Comparison of ENCODE assay signal across 10 cellular contexts in genomic region chr17:1752425-1752941, GRCh38. TPM values are rescaled to one million over a fixed set of nuclear protein-coding genes. Genes with fewer than 3 reads are reported as not detected.
DNase-seq lines count a peak whose midpoint lies in the region; ATAC-seq, FAIRE-seq and TF ChIP-seq lines count a peak whose summit lies in the region.
"Had no signal": no experiment of that assay in that cellular context is flagged by ENCODE, and none has a peak within 500 bp of the region (broad histone marks: within the 10 kb centered on the region; RNA-seq: fewer than 3 reads in every experiment).

No MANE protein-coding gene starts in this region.

- intact Hi-C loops in GM12878 (cut with micrococcal nuclease; ENCODE audit: unreplicated experiment) = no loop called here
- intact Hi-C loops in lower lobe of right lung (cut with DNase I) = no loop called here

- H3K4me1 ChIP-seq in HUES64 (ENCODE audit: insufficient read depth, low read length) (peaks cover 6% of the 10 kb centered on the region; the same call in 1 of the 2 replicates), GM12878 (ENCODE audit: control insufficient read depth, insufficient read depth, low read length) (no peaks in the 10 kb centered on the region), lower lobe of right lung (peaks cover 47% of the 10 kb centered on the region)

- TF ChIP-seq EP300 in GM12878 (IDR thresholded peaks at IDR 0.05; ENCODE audit: borderline replicate concordance in 1 of 2, control insufficient read depth in 1 of 2, low read depth in 2 of 2, low read length in 2 of 2) = no peak

- H3K9me3 Mint-ChIP-seq in naive thymus-derived CD8-positive, alpha-beta T cell = no peaks in the 10 kb centered on the region

- H3K36me3 ChIP-seq in HUES64 (ENCODE audit: insufficient read depth, low read length) (no peaks in the 10 kb centered on the region), GM12878 (ENCODE audit: control insufficient read depth in 2 of 2, insufficient read depth in 2 of 2, low read length in 1 of 2) (no peaks in the 10 kb centered on the region), lower lobe of right lung (no peaks in the 10 kb centered on the region)

- POLR2A ChIA-PET in GM12878 (lab: Charles Lee) = interaction anchor here (0.5 to 1.3 kb wide), 3 partner anchors 16 to 87 kb away, joined by 4 to 10 read pairs (median 4); no protein-coding TSS in a partner anchor
- POLR2A ChIA-PET in naive thymus-derived CD8-positive, alpha-beta T cell (lab: Charles Lee) = interaction anchor here (0.6 kb wide), 1 partner anchor 18 kb away, joined by 3 read pairs; no protein-coding TSS in a partner anchor

- H3K9me3 ChIP-seq in HUES64 (ENCODE audit: insufficient read depth, low read depth, low read length) (no peaks in the 10 kb centered on the region), GM12878 (replicated peaks; ENCODE audit: control insufficient read depth, insufficient read depth, low read length) (no peaks in the 10 kb centered on the region), lower lobe of right lung (no peaks in the 10 kb centered on the region)

- SMC1A ChIA-PET in GM12878 (lab: Charles Lee; ENCODE audit: uncharacterized antibody, unreplicated experiment) = interaction anchor here (1.3 to 1.9 kb wide), 4 partner anchors 10 to 36 kb away, joined by 3 to 11 read pairs (median 4); partner anchors contain the start of gene SERPINF1

- H3K27ac Mint-ChIP-seq in naive thymus-derived CD8-positive, alpha-beta T cell = peak overlapping the region in 5 of 10 donors; percentile 14 to 65 (median 56)

- CTCF ChIA-PET in GM12878 (lab: Yijun Ruan, JAX) = interaction anchor here (0.9 to 1.8 kb wide), 9 partner anchors 9 to 665 kb away, joined by 3 to 7 read pairs (median 3); partner anchors contain the start of gene SERPINF1

- no peak overlapping the region for H2AFZ ChIP-seq in GM12878 (ENCODE audit: control insufficient read depth, low read depth, low read length)

- peaks cover 2 to 17% (median 7%) of the 10 kb centered on the region in 4 donors for H3K4me1 Mint-ChIP-seq in naive thymus-derived CD8-positive, alpha-beta T cell

- H3K27me3 ChIP-seq in HUES64 (ENCODE audit: insufficient read depth, low read length) (no peaks in the 10 kb centered on the region), GM12878 (replicated peaks in 1 of 2; ENCODE audit: control insufficient read depth in 2 of 2, insufficient read depth in 2 of 2, low read length in 1 of 2) (no peaks in the 10 kb centered on the region), lower lobe of right lung (ENCODE audit: low read depth) (no peaks in the 10 kb centered on the region)

- H3K4me3 ChIP-seq in HUES64 (ENCODE audit: low read length) = no peak overlapping the region
- no peak overlapping the region for H3K4me3 ChIP-seq in GM12878
- peak overlapping the region; percentile 44 for H3K4me3 ChIP-seq in lower lobe of right lung

- H3K27ac ChIP-seq in HUES64 (ENCODE audit: low read depth, low read length) = no peak overlapping the region
- no peak overlapping the region for H3K27ac ChIP-seq in GM12878 (ENCODE audit: control insufficient read depth, insufficient read depth)
- peak overlapping the region; percentile 85 for H3K27ac ChIP-seq in lower lobe of right lung

- TF ChIP-seq POLR2A in GM12878 (IDR thresholded peaks at IDR 0.05; ENCODE audit: low read depth, low read length) = no peak

- DNase-seq in ACHN = peak; percentile 35
- DNase-seq in GM12878 (ENCODE audit: low read depth, low spot score) = no peak
- DNase-seq in lower lobe of right lung = peak; percentile 84
- no peak for DNase-seq in naive thymus-derived CD8-positive, alpha-beta T cell
- no peak for DNase-seq in stimulated activated CD8-positive, alpha-beta memory T cell treated with anti-CD3 and anti-CD28 coated beads, Interleukin-4, amount 100 ng/mL, for 48 hours
- DNase-seq: COR-L47, MM.1S had no signal

- FAIRE-seq in GM12878 (lab: Jason Lieb, UNC) = no peak

- no peak for TF ChIP-seq RAD21 in GM12878 (IDR thresholded peaks at IDR 0.05; ENCODE audit: insufficient read depth, low read depth, low read length)

- 0 out of 2 replicates have a peak overlapping the region, but pooled peaks have one; percentile 12 for H3K9ac ChIP-seq in HUES64 (ENCODE audit: low read depth, low read length)
- no peak overlapping the region for H3K9ac ChIP-seq in GM12878 (ENCODE audit: control insufficient read depth, insufficient read depth, low read length)

- H3K79me2 ChIP-seq in GM12878 (ENCODE audit: control insufficient read depth, insufficient read depth, low read length) = no peaks in the 10 kb centered on the region

- BruUV-seq in GM12878 (replicated peaks; lab: Mats Ljungman, UMichigan) = no TSS peak

- 0 out of 6 replicates have a peak, but pooled peaks of 1 of the 3 experiments have one; percentile 11 for TF ChIP-seq CTCF in GM12878 (IDR thresholded peaks at IDR 0.05 in 2 of 3, conservative IDR thresholded peaks at IDR 0.05 in 1 of 3; ENCODE audit: control insufficient read depth in 2 of 3, extremely low read depth in 1 of 3, insufficient read depth in 1 of 3, low read depth in 3 of 3, low read length in 3 of 3)
- no peak for TF ChIP-seq CTCF in lower lobe of right lung (IDR thresholded peaks at IDR 0.05)

- H3K27me3 Mint-ChIP-seq in naive thymus-derived CD8-positive, alpha-beta T cell = no peaks in the 10 kb centered on the region

- peak overlapping the region in 1 of 10 donors; percentile 10 for H3K4me3 Mint-ChIP-seq in naive thymus-derived CD8-positive, alpha-beta T cell

- no peaks in the 10 kb centered on the region for H3K36me3 Mint-ChIP-seq in naive thymus-derived CD8-positive, alpha-beta T cell

- WGBS in HUES64 = 58% methylated on average over 11 of the region's 11 CpGs
- WGBS in GM12878 (ENCODE audit: insufficient coverage, insufficient replicate concordance, low lambda C conversion rate, missing lambda C conversion rate) = 26% methylated on average over 11 of the region's 11 CpGs

- RAD21 ChIA-PET in GM12878 (lab: Charles Lee; ENCODE audit: unreplicated experiment) = interaction anchor here (0.7 to 1.7 kb wide), 7 partner anchors 10 to 112 kb away, joined by 3 to 8 read pairs (median 5); partner anchors contain the start of gene SERPINF1

- H4K20me1 ChIP-seq in GM12878 (ENCODE audit: control insufficient read depth, insufficient read depth) = no peaks in the 10 kb centered on the region

- in situ Hi-C loops in ACHN (cut with HindIII; ENCODE audit: low pct_ligation_motif_present, low pct_unique_long_range_greater_than_20kb, low sequenced_read_pairs) = no loop called here
- in situ Hi-C loops in GM12878 (cut with MboI) = no loop called here

- no peak overlapping the region for H3K4me2 ChIP-seq in GM12878 (ENCODE audit: control insufficient read depth, insufficient read depth)

- peak; percentile 71 for ATAC-seq in GM12878
- peak; percentile 76 to 79 for ATAC-seq in lower lobe of right lung
- no peak for ATAC-seq in naive thymus-derived CD8-positive, alpha-beta T cell
- ATAC-seq in GM19452 (IDR thresholded peaks at IDR 0.05; ENCODE audit: unreplicated experiment) = no peak
- ATAC-seq in GM21723 (IDR thresholded peaks at IDR 0.05; ENCODE audit: unreplicated experiment) = no peak

RNA-seq across cellular contexts. Expression of gene SERPINF1, which starts 9.4 kb away (rescaled TPM):
- 22.2 TPM for polyA plus RNA-seq in HUES64 (2013, experiment 1 of 2)
- 24.5 TPM for polyA plus RNA-seq in HUES64 (2013, experiment 2 of 2)
- 1.2 TPM in 1 of 2 replicates, not detected in the other for total RNA-seq in GM12878 (2013; cell fraction: nucleolus; rRNA removed)
- 2.3 and 6.3 TPM in 2 replicates for total RNA-seq in GM12878 (2014; rRNA removed)
- total RNA-seq in GM12878 (2014; rRNA removed; fragmentation: Illumina TruSeq; extraction: Trizol) = 2.4 and 2.9 TPM in 2 replicates
- 3.0 and 3.4 TPM in 2 replicates for total RNA-seq in GM12878 (2021)
- polyA plus RNA-seq in GM12878 (2011; ENCODE audit: low read depth) = 1.8 TPM
- polyA plus RNA-seq in GM12878 (2011; rRNA removed) = 0.18 and 0.19 TPM in 2 replicates
- polyA plus RNA-seq in GM12878 (2011; cell fraction: cytosol; rRNA removed) = 0.09 and 0.23 TPM in 2 replicates
- not detected in 2 replicates for polyA plus RNA-seq in GM12878 (2011; cell fraction: nucleus; rRNA removed)
- polyA plus RNA-seq in GM12878 (2012) = 2.6 and 2.8 TPM in 2 replicates
- polyA plus RNA-seq in GM12878 (2014; fragmentation: Illumina TruSeq; extraction: Trizol) = 1.8 and 3.3 TPM in 2 replicates
- 1 to 10 TPM; 1.7 to 1.9 TPM for polyA plus RNA-seq in GM12878 (2014; fragmentation: Nextera tagmentation; extraction: Ambion mirVana)
- 4.4 and 4.9 TPM in 2 replicates for polyA plus RNA-seq in GM12878 (2014; rRNA removed)
- 1 to 10 TPM; 4.5 to 5.5 TPM for polyA plus RNA-seq in GM12878 (2016; fragmentation: Nextera tagmentation; extraction: Ambion mirVana)
- polyA minus RNA-seq in GM12878 (2011; rRNA and poly(A)+ RNA removed) = 1.2 TPM in 1 of 2 replicates, not detected in the other
- polyA minus RNA-seq in GM12878 (2011; cell fraction: cytosol; rRNA and poly(A)+ RNA removed) = not detected in 2 replicates
- not detected in 2 replicates for polyA minus RNA-seq in GM12878 (2011; cell fraction: nucleus; rRNA and poly(A)+ RNA removed)
- 204 TPM for total RNA-seq in lower lobe of right lung
- total RNA-seq in naive thymus-derived CD8-positive, alpha-beta T cell = 10 to 100 TPM; 12.4 to 13.9 TPM
- 10 to 100 TPM in 2 of 3 donors, 1 to 10 TPM in 1; 8.0 to 32.4 (median 21.7) TPM for polyA plus RNA-seq in naive thymus-derived CD8-positive, alpha-beta T cell

RNA-seq across cellular contexts. Expression of gene SERPINF2, which starts 9.8 kb away (rescaled TPM):
- polyA plus RNA-seq in HUES64 (2013, experiment 1 of 2) = 1.0 TPM
- 1.1 TPM for polyA plus RNA-seq in HUES64 (2013, experiment 2 of 2)
- 0.20 and 0.46 TPM in 2 replicates for total RNA-seq in GM12878 (2013; cell fraction: nucleolus; rRNA removed)
- total RNA-seq in GM12878 (2014; rRNA removed) = 0.11 TPM in 1 of 2 replicates, not detected in the other
- total RNA-seq in GM12878 (2014; rRNA removed; fragmentation: Illumina TruSeq; extraction: Trizol) = 0.04 TPM in 1 of 2 replicates, not detected in the other
- 0.21 and 0.40 TPM in 2 replicates for total RNA-seq in GM12878 (2021)
- polyA plus RNA-seq in GM12878 (2011; ENCODE audit: low read depth) = not detected
- 0.14 TPM in 1 of 2 replicates, not detected in the other for polyA plus RNA-seq in GM12878 (2011; rRNA removed)
- 0.20 and 0.25 TPM in 2 replicates for polyA plus RNA-seq in GM12878 (2011; cell fraction: cytosol; rRNA removed)
- 0.22 and 0.47 TPM in 2 replicates for polyA plus RNA-seq in GM12878 (2011; cell fraction: nucleus; rRNA removed)
- 0.10 and 0.19 TPM in 2 replicates for polyA plus RNA-seq in GM12878 (2012)
- not detected in 2 replicates for polyA plus RNA-seq in GM12878 (2014; fragmentation: Illumina TruSeq; extraction: Trizol)
- not detected for polyA plus RNA-seq in GM12878 (2014; fragmentation: Nextera tagmentation; extraction: Ambion mirVana)
- 0.03 TPM in 1 of 2 replicates, not detected in the other for polyA plus RNA-seq in GM12878 (2014; rRNA removed)
- polyA plus RNA-seq in GM12878 (2016; fragmentation: Nextera tagmentation; extraction: Ambion mirVana) = not detected
- polyA minus RNA-seq in GM12878 (2011; rRNA and poly(A)+ RNA removed) = not detected in 2 replicates
- polyA minus RNA-seq in GM12878 (2011; cell fraction: cytosol; rRNA and poly(A)+ RNA removed) = 0.42 TPM in 1 of 2 replicates, not detected in the other
- not detected in 2 replicates for polyA minus RNA-seq in GM12878 (2011; cell fraction: nucleus; rRNA and poly(A)+ RNA removed)
- 24.1 TPM for total RNA-seq in lower lobe of right lung
- 1 to 10 TPM in 1 of 2 experiments, under 1 TPM in 1; 0.85 to 1.5 TPM for total RNA-seq in naive thymus-derived CD8-positive, alpha-beta T cell
- polyA plus RNA-seq in naive thymus-derived CD8-positive, alpha-beta T cell = under 1 TPM in 2 of 3 donors, not detected in 1; 0.10 to 0.25 TPM

RNA-seq across cellular contexts. Expression of gene WDR81, which starts 28.0 kb away (rescaled TPM):
- 8.6 TPM for polyA plus RNA-seq in HUES64 (2013, experiment 1 of 2)
- 5.3 TPM for polyA plus RNA-seq in HUES64 (2013, experiment 2 of 2)
- total RNA-seq in GM12878 (2013; cell fraction: nucleolus; rRNA removed) = 29.5 and 36.2 TPM in 2 replicates
- total RNA-seq in GM12878 (2014; rRNA removed) (15.1 and 16.0 TPM in 2 replicates), GM12878 (2014; rRNA removed; fragmentation: Illumina TruSeq; extraction: Trizol) (3.8 and 5.0 TPM in 2 replicates), GM12878 (2021) (19.0 and 22.4 TPM in 2 replicates), lower lobe of right lung (49.9 TPM)
- polyA plus RNA-seq in GM12878 (2011; ENCODE audit: low read depth) = 3.5 TPM
- polyA plus RNA-seq in GM12878 (2011; rRNA removed) (1.4 and 2.8 TPM in 2 replicates), GM12878 (2014; fragmentation: Illumina TruSeq; extraction: Trizol) (0.54 and 4.0 TPM in 2 replicates), GM12878 (2014; fragmentation: Nextera tagmentation; extraction: Ambion mirVana) (under 1 TPM in 1 of 2 experiments, not detected in 1; 0.13 TPM), GM12878 (2014; rRNA removed) (15.1 and 17.5 TPM in 2 replicates), GM12878 (2016; fragmentation: Nextera tagmentation; extraction: Ambion mirVana) (1 to 10 TPM; 7.3 to 8.5 TPM)
- polyA plus RNA-seq in GM12878 (2011; cell fraction: cytosol; rRNA removed) = 5.4 and 7.4 TPM in 2 replicates
- 28.8 and 42.7 TPM in 2 replicates for polyA plus RNA-seq in GM12878 (2011; cell fraction: nucleus; rRNA removed)
- 9.2 and 10.0 TPM in 2 replicates for polyA plus RNA-seq in GM12878 (2012)
- 5.9 and 14.0 TPM in 2 replicates for polyA minus RNA-seq in GM12878 (2011; rRNA and poly(A)+ RNA removed)
- polyA minus RNA-seq in GM12878 (2011; cell fraction: cytosol; rRNA and poly(A)+ RNA removed) = 8.1 and 11.9 TPM in 2 replicates
- 9.6 and 18.9 TPM in 2 replicates for polyA minus RNA-seq in GM12878 (2011; cell fraction: nucleus; rRNA and poly(A)+ RNA removed)
- total RNA-seq in naive thymus-derived CD8-positive, alpha-beta T cell = 10 to 100 TPM; 48.2 to 50.7 TPM
- polyA plus RNA-seq in naive thymus-derived CD8-positive, alpha-beta T cell = 10 to 100 TPM in 1 of 3 donors, 1 to 10 TPM in 2; 6.8 to 20.6 (median 9.2) TPM

RNA-seq across cellular contexts. Expression of gene TLCD2, which starts 42.3 kb away (rescaled TPM):
- polyA plus RNA-seq in HUES64 (2013, experiment 1 of 2) = 0.15 TPM
- 0.32 TPM for polyA plus RNA-seq in HUES64 (2013, experiment 2 of 2)
- total RNA-seq in GM12878 (2013; cell fraction: nucleolus; rRNA removed) = 0.06 and 0.17 TPM in 2 replicates
- 0.05 and 0.06 TPM in 2 replicates for total RNA-seq in GM12878 (2014; rRNA removed)
- 0.04 and 0.05 TPM in 2 replicates for total RNA-seq in GM12878 (2014; rRNA removed; fragmentation: Illumina TruSeq; extraction: Trizol)
- 0.08 and 0.15 TPM in 2 replicates for total RNA-seq in GM12878 (2021)
- 0.04 TPM for polyA plus RNA-seq in GM12878 (2011; ENCODE audit: low read depth)
- polyA plus RNA-seq in GM12878 (2011; rRNA removed) = 0.01 and 0.03 TPM in 2 replicates
- polyA plus RNA-seq in GM12878 (2011; cell fraction: cytosol; rRNA removed) = not detected in 2 replicates
- polyA plus RNA-seq in GM12878 (2011; cell fraction: nucleus; rRNA removed) = 0.03 and 0.04 TPM in 2 replicates
- 0.10 and 0.11 TPM in 2 replicates for polyA plus RNA-seq in GM12878 (2012)
- 0.06 TPM in 1 of 2 replicates, not detected in the other for polyA plus RNA-seq in GM12878 (2014; fragmentation: Illumina TruSeq; extraction: Trizol)
- under 1 TPM; 0.02 TPM for polyA plus RNA-seq in GM12878 (2014; fragmentation: Nextera tagmentation; extraction: Ambion mirVana)
- polyA plus RNA-seq in GM12878 (2014; rRNA removed) = 0.11 and 0.13 TPM in 2 replicates
- polyA plus RNA-seq in GM12878 (2016; fragmentation: Nextera tagmentation; extraction: Ambion mirVana) = not detected
- polyA minus RNA-seq in GM12878 (2011; rRNA and poly(A)+ RNA removed) = 0.05 and 0.07 TPM in 2 replicates
- 0.21 TPM in 1 of 2 replicates, not detected in the other for polyA minus RNA-seq in GM12878 (2011; cell fraction: cytosol; rRNA and poly(A)+ RNA removed)
- polyA minus RNA-seq in GM12878 (2011; cell fraction: nucleus; rRNA and poly(A)+ RNA removed) = under 0.01 and 0.10 TPM in 2 replicates
- total RNA-seq in lower lobe of right lung = 13.4 TPM
- total RNA-seq in naive thymus-derived CD8-positive, alpha-beta T cell = not detected
- polyA plus RNA-seq in naive thymus-derived CD8-positive, alpha-beta T cell = not detected

Comparison
In these comparisons a context has a peak if more than half of its experiments do, and no peak if none do; other contexts are left out.
1. DNase-seq: peak in ACHN (single experiment) and lower lobe of right lung (single experiment); none in GM12878 (single experiment), naive thymus-derived CD8-positive, alpha-beta T cell (0 of 10) and stimulated activated CD8-positive, alpha-beta memory T cell treated with anti-CD3 and anti-CD28 coated beads, Interleukin-4, amount 100 ng/mL, for 48 hours (single experiment).
2. ATAC-seq: peak in GM12878 (single experiment) and lower lobe of right lung (2 of 2); none in naive thymus-derived CD8-positive, alpha-beta T cell (0 of 2), GM19452 (single experiment) and GM21723 (single experiment).
3. RNA of gene SERPINF1, which starts 9.4 kb away (total RNA-seq): 204 TPM in lower lobe of right lung (single experiment); 12.4 to 13.9 TPM in naive thymus-derived CD8-positive, alpha-beta T cell and 1.2 to 6.3 TPM in GM12878; every median in the first group is over 10 times any median in the second.
4. RNA of gene SERPINF2, which starts 9.8 kb away (total RNA-seq): 24.1 TPM in lower lobe of right lung (single experiment); 0.85 to 1.5 TPM in naive thymus-derived CD8-positive, alpha-beta T cell and 0.04 to 0.46 TPM in GM12878; every median in the first group is over 10 times any median in the second.